In the genomic region with DNA sequence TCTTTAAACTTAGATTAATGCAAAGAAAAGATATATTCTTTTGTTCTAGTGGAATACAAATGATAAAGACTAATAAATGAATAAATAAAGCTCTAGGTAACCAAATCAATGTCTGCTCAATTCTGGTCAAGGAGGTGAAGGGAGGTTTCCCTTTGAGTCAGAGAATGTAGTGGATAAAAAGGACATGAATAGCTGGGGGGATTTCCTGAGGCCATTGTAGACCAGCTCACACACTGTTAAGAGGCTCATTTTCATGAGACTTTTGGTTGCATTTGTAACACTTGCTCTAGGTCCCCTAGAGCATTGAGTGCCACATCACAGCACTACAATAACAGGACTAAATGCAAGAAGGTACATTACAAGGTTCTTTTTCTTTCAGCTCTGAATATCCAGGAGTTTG, we compare ENCODE assay signal across 17 cellular contexts.
DNase-seq lines count a peak whose midpoint lies in the region; ATAC-seq and TF ChIP-seq lines count a peak whose summit lies in the region.
"Had no signal": no experiment of that assay in that cellular context is flagged by ENCODE, and none has a peak within 500 bp of the region (broad histone marks: within the 10 kb centered on the region; RNA-seq: fewer than 3 reads in every experiment).

No MANE protein-coding gene starts in this region.

- peak; percentile 96 for ATAC-seq in GM18868 (IDR thresholded peaks at IDR 0.05; ENCODE audit: unreplicated experiment)
- ATAC-seq in GM21515 (IDR thresholded peaks at IDR 0.05; ENCODE audit: unreplicated experiment): peak; percentile 83
- peak; percentile 63 for ATAC-seq in HG03066 (IDR thresholded peaks at IDR 0.05; ENCODE audit: low read depth, unreplicated experiment)

- intact Hi-C loops in Caco-2 (cut with micrococcal nuclease; ENCODE audit: unreplicated experiment): no loop called here

- no peak overlapping the region for H3K4me3 Mint-ChIP-seq in Caco-2 (ENCODE audit: unreplicated experiment)
- H3K4me3 Mint-ChIP-seq: activated naive CD8-positive, alpha-beta T cell had no signal

- H3K27ac Mint-ChIP-seq in Caco-2 (ENCODE audit: unreplicated experiment): no peak overlapping the region
- H3K27ac Mint-ChIP-seq: activated naive CD8-positive, alpha-beta T cell had no signal

- peak; percentile 28 for DNase-seq in kidney tubule cell (ENCODE audit: low spot score)
- no peak for DNase-seq in SW 1271 (lab: John Stamatoyannopoulos, UW)
- DNase-seq in activated naive CD4-positive, alpha-beta T cell treated with anti-CD3 and anti-CD28 coated beads, Interleukin-2, amount 50 U/mL, for 16 hours: no peak
- no peak for DNase-seq in caudate nucleus (lab: John Stamatoyannopoulos, UW)
- DNase-seq in Caco-2: no peak
- DNase-seq: activated CD4-positive, CD25-positive, alpha-beta regulatory T cell treated with anti-CD3 and anti-CD28 coated beads, Interleukin-2, amount 50 U/mL, for 72 hours; DMS 273 treated with DMSO at 0.1 percent for 48 hours; islet precursor cell; NCI-H1417 treated with DMSO at 0.1 percent for 48 hours; PC-9; stimulated activated CD4-positive, alpha-beta T cell treated with anti-CD3 and anti-CD28 coated beads, Interleukin-4, amount 100 ng/mL, for 4 hours; tibial artery had no signal

- CTCF ChIA-PET in Caco-2 (lab: Charles Lee): no interaction called here

- no peaks in the 10 kb centered on the region for H3K27me3 Mint-ChIP-seq in Caco-2 (ENCODE audit: insufficient read depth, unreplicated experiment)
- H3K27me3 Mint-ChIP-seq: activated naive CD8-positive, alpha-beta T cell had no signal

- H3K4me1 ChIP-seq in Caco-2: peaks cover 52% of the 10 kb centered on the region

- H3K36me3 ChIP-seq in Caco-2 (ENCODE audit: control insufficient read depth, insufficient read depth, low read length): no peaks in the 10 kb centered on the region
- H3K36me3 ChIP-seq: tibial artery had no signal

- H3K27ac ChIP-seq in caudate nucleus (ENCODE audit: low read depth, low read length): no peak overlapping the region
- H3K27ac ChIP-seq: HL-60, PC-9, tibial artery had no signal

- no peak overlapping the region for H3K4me3 ChIP-seq in Caco-2 (ENCODE audit: low read depth, low read length)
- H3K4me3 ChIP-seq: PC-9, tibial artery had no signal

- no peaks in the 10 kb centered on the region for H3K27me3 ChIP-seq in Caco-2 (replicated peaks; ENCODE audit: control insufficient read depth, insufficient read depth, low read length)
- H3K27me3 ChIP-seq: tibial artery had no signal

- BruUV-seq in Caco-2 (replicated peaks; lab: Mats Ljungman, UMichigan): no TSS peak

- H3K9me3 Mint-ChIP-seq in Caco-2 (ENCODE audit: unreplicated experiment): no peaks in the 10 kb centered on the region

- H3K4me1 Mint-ChIP-seq in Caco-2 (ENCODE audit: low read depth, unreplicated experiment): peaks cover 20% of the 10 kb centered on the region

- POLR2A ChIA-PET in Caco-2 (lab: Charles Lee): no interaction called here

- no peaks in the 10 kb centered on the region for H3K9me3 ChIP-seq in Caco-2
- H3K9me3 ChIP-seq: tibial artery had no signal

- H3K36me3 Mint-ChIP-seq in Caco-2 (ENCODE audit: insufficient read depth, unreplicated experiment): peaks cover 5% of the 10 kb centered on the region

- TF ChIP-seq CTCF in Caco-2 (IDR thresholded peaks at IDR 0.05; ENCODE audit: insufficient read depth in 1 of 2, low read depth in 1 of 2, low read length in 1 of 2, severe bottlenecking in 1 of 2, unreplicated experiment in 1 of 2): no peak
